Comparison of ENCODE assay signal across 23 cellular contexts in genomic region chr11:624705-625635, GRCh38. TPM values are rescaled to one million over a fixed set of nuclear protein-coding genes. Genes with fewer than 3 reads are reported as not detected.
DNase-seq lines count a peak whose midpoint lies in the region; ATAC-seq, FAIRE-seq and TF ChIP-seq lines count a peak whose summit lies in the region.
"Had no signal": no experiment of that assay in that cellular context is flagged by ENCODE, and none has a peak within 500 bp of the region (broad histone marks: within the 10 kb centered on the region; RNA-seq: fewer than 3 reads in every experiment).

TSS of gene CDHR5 (minus strand) at chr11:624955. CDS start at chr11:624902, 53 bp downstream.

- CTCF ChIA-PET in activated naive CD4-positive, alpha-beta T cell treated with anti-CD3 and anti-CD28 coated beads, Interleukin-2, amount 10 ng/mL, durations not matched to agents 7 days and 5 days (lab: Charles Lee), result no interaction called here

- ATAC-seq in RWPE2 (ENCODE audit: low read depth), result peak; percentile 14; the same call in 1 of the 3 replicates
- ATAC-seq: T-cell had no signal

- no peaks in the 10 kb centered on the region for H3K4me1 ChIP-seq in RWPE2 (ENCODE audit: insufficient read depth, poor library complexity, severe bottlenecking)
- peaks cover 4 to 21% (median 9%) of the 10 kb centered on the region in 4 donors for H3K4me1 ChIP-seq in liver (ENCODE audit: control insufficient read depth in 4 of 4, insufficient read depth in 4 of 4, low read length in 3 of 4)
- H3K4me1 ChIP-seq in small intestine (ENCODE audit: control insufficient read depth in 2 of 2, insufficient read depth in 1 of 2, low read depth in 1 of 2, low read length in 1 of 2), result no peaks in the 10 kb centered on the region
- H3K4me1 ChIP-seq in BE2C, result no peaks in the 10 kb centered on the region

- H3K9ac ChIP-seq in liver (ENCODE audit: low read depth in 1 of 2, low read length in 2 of 2), result no peak within 1 kb of the TSS

- peak in 1 of 2 donors; percentile 26 for TF ChIP-seq RAD21 in liver (IDR thresholded peaks at IDR 0.05)

- H3K4me3 Mint-ChIP-seq in activated naive CD4-positive, alpha-beta T cell treated with anti-CD3 and anti-CD28 coated beads, Interleukin-2, amount 10 ng/mL, durations not matched to agents 7 days and 5 days, result no peak within 1 kb of the TSS
- H3K4me3 Mint-ChIP-seq: T-cell had no signal

- H3K27me3 ChIP-seq in RWPE2 (ENCODE audit: insufficient read depth, poor library complexity, severe bottlenecking), result no peaks in the 10 kb centered on the region
- H3K27me3 ChIP-seq in liver (ENCODE audit: control insufficient read depth in 4 of 4, insufficient read depth in 4 of 4, low read length in 3 of 4), result no peaks in the 10 kb centered on the region
- no peaks in the 10 kb centered on the region for H3K27me3 ChIP-seq in small intestine (ENCODE audit: control insufficient read depth in 2 of 2, insufficient read depth in 2 of 2, low read length in 2 of 2)
- no peaks in the 10 kb centered on the region for H3K27me3 ChIP-seq in BE2C
- H3K27me3 ChIP-seq: MG63 had no signal

- H3K27ac ChIP-seq in RWPE2 (ENCODE audit: poor library complexity, severe bottlenecking), result no peak within 1 kb of the TSS
- H3K27ac ChIP-seq in liver (ENCODE audit: low read depth in 1 of 2, low read length in 2 of 2), result peak within 1 kb of the TSS; percentile 35 to 54
- peak within 1 kb of the TSS; percentile 94 to 97 for H3K27ac ChIP-seq in small intestine (ENCODE audit: low read depth in 1 of 2, low read length in 1 of 2)
- H3K27ac ChIP-seq: C4-2B, epithelial cell of prostate had no signal

- H3K36me3 ChIP-seq in RWPE2 (ENCODE audit: low read depth) (no peaks in the 10 kb centered on the region), liver (ENCODE audit: control insufficient read depth in 4 of 4, insufficient read depth in 3 of 4, low read depth in 1 of 4, low read length in 3 of 4) (peaks cover 0 to 2% (median under 1%) of the 10 kb centered on the region in 4 donors), small intestine (ENCODE audit: control insufficient read depth in 2 of 2, insufficient read depth in 2 of 2, low read length in 2 of 2) (peaks cover 0 to 6% of the 10 kb centered on the region in 2 donors), BE2C (no peaks in the 10 kb centered on the region)

- peaks cover 4% of the 10 kb centered on the region for H3K36me3 Mint-ChIP-seq in activated naive CD4-positive, alpha-beta T cell treated with anti-CD3 and anti-CD28 coated beads, Interleukin-2, amount 10 ng/mL, durations not matched to agents 7 days and 5 days
- H3K36me3 Mint-ChIP-seq: T-cell had no signal

- TF ChIP-seq CTCF in RWPE2 (IDR thresholded peaks at IDR 0.05; ENCODE audit: poor library complexity, severe bottlenecking) (no peak), liver (IDR thresholded peaks at IDR 0.05; ENCODE audit: low read depth, low read length, missing input control) (no peak), BE2C (IDR thresholded peaks at IDR 0.05; ENCODE audit: low read depth, low read length) (no peak)

- peaks cover 20% of the 10 kb centered on the region for H3K4me1 Mint-ChIP-seq in activated naive CD4-positive, alpha-beta T cell treated with anti-CD3 and anti-CD28 coated beads, Interleukin-2, amount 10 ng/mL, durations not matched to agents 7 days and 5 days

- H3K27ac Mint-ChIP-seq in activated naive CD4-positive, alpha-beta T cell treated with anti-CD3 and anti-CD28 coated beads, Interleukin-2, amount 10 ng/mL, durations not matched to agents 7 days and 5 days, result peak within 1 kb of the TSS; percentile 14
- H3K27ac Mint-ChIP-seq: T-cell had no signal

- no peaks in the 10 kb centered on the region for H3K9me3 ChIP-seq in RWPE2 (ENCODE audit: severe bottlenecking)
- no peaks in the 10 kb centered on the region for H3K9me3 ChIP-seq in liver (ENCODE audit: control insufficient read depth in 4 of 4, low read length in 3 of 4)
- no peaks in the 10 kb centered on the region for H3K9me3 ChIP-seq in small intestine (ENCODE audit: control insufficient read depth, low read depth)
- H3K9me3 ChIP-seq in BE2C, result no peaks in the 10 kb centered on the region
- H3K9me3 ChIP-seq: MG63 had no signal

- WGBS in liver, result 33% methylated on average over 33 of the region's 33 CpGs
- WGBS in small intestine, 3 donors, result 15 to 61% (median 35%) methylated on average over 28 to 33 of the region's 33 CpGs

- no peak within 1 kb of the TSS for H3K4me3 ChIP-seq in RWPE2 (ENCODE audit: severe bottlenecking)
- peak within 1 kb of the TSS in 2 of 3 donors; percentile 54 to 59 for H3K4me3 ChIP-seq in liver (ENCODE audit: low read depth in 1 of 3, low read length in 3 of 3)
- H3K4me3 ChIP-seq in small intestine (ENCODE audit: low read depth in 1 of 2, low read length in 2 of 2), result peak within 1 kb of the TSS; percentile 17 to 81
- no peak within 1 kb of the TSS for H3K4me3 ChIP-seq in BE2C (ENCODE audit: low read depth, low read length)
- H3K4me3 ChIP-seq: MG63, smooth muscle cell had no signal

- FAIRE-seq in small intestine (lab: Jason Lieb, UNC), result no peak

- DNase-seq in activated naive CD4-positive, alpha-beta T cell treated with anti-CD3 and anti-CD28 coated beads, Interleukin-2, amount 10 ng/mL, durations not matched to agents 7 days and 5 days, result no peak
- DNase-seq in activated naive CD4-positive, alpha-beta T cell treated with Interleukin-2 at 50 U/mL for 16 hours, result no peak
- DNase-seq in RWPE2 (ENCODE audit: low spot score) (peak; percentile 58), small intestine (peak; percentile 97), BE2C (no peak), NCI-H82 (lab: John Stamatoyannopoulos, UW) (no peak)
- no peak for DNase-seq in stimulated activated CD4-positive, alpha-beta T cell treated with anti-CD3 and anti-CD28 coated beads, Interleukin-1b, Interleukin-23, amount 100 ng/mL, for 48 hours
- DNase-seq: activated CD4-positive, alpha-beta T cell treated with anti-CD3 and anti-CD28 coated beads, Interleukin-2, amount 50 U/mL, for 48 hours; activated T-cell treated with anti-CD3 and anti-CD28 coated beads, Interleukin-2, amount 50 U/mL, for 1 hour; foreskin melanocyte; NCI-H1694 treated with DMSO at 0.1 percent for 48 hours; NCI-H446; SHP77; T-cell had no signal

- H3K27me3 Mint-ChIP-seq in activated naive CD4-positive, alpha-beta T cell treated with anti-CD3 and anti-CD28 coated beads, Interleukin-2, amount 10 ng/mL, durations not matched to agents 7 days and 5 days, result peaks cover 50% of the 10 kb centered on the region

- H3K9me3 Mint-ChIP-seq in activated naive CD4-positive, alpha-beta T cell treated with anti-CD3 and anti-CD28 coated beads, Interleukin-2, amount 10 ng/mL, durations not matched to agents 7 days and 5 days, result no peaks in the 10 kb centered on the region
- H3K9me3 Mint-ChIP-seq: activated naive CD4-positive, alpha-beta T cell treated with anti-CD3 and anti-CD28 coated beads, Interleukin-2, amount 50 U/mL, for 72 hours; T-cell had no signal

TF ChIP-seq in liver, 16 proteins besides CTCF, POLR2A, EP300 and RAD21 (continues in another document):
- no peak for TF ChIP-seq ATF3 (IDR thresholded peaks at IDR 0.05)
- TF ChIP-seq REST (IDR thresholded peaks at IDR 0.05), result no peak
- peak; percentile 38 for TF ChIP-seq SP1 (IDR thresholded peaks at IDR 0.05)
- no peak for TF ChIP-seq TAF1 (conservative IDR thresholded peaks at IDR 0.05)
- TF ChIP-seq FOXA2 (IDR thresholded peaks at IDR 0.05), result no peak
- TF ChIP-seq JUND (IDR thresholded peaks at IDR 0.05), result no peak
- peak; percentile 55 to 71 for TF ChIP-seq HNF4A (conservative IDR thresholded peaks at IDR 0.05)
- no peak for TF ChIP-seq EGR1 (IDR thresholded peaks at IDR 0.05; ENCODE audit: low read depth in 2 of 2)
- peak; percentile 11 to 21 for TF ChIP-seq RXRA (IDR thresholded peaks at IDR 0.05)
- no peak for TF ChIP-seq YY1 (IDR thresholded peaks at IDR 0.05)
- TF ChIP-seq HNF4G (IDR thresholded peaks at IDR 0.05), result no peak

RNA-seq across cellular contexts. Expression of gene CDHR5, which starts in this region (rescaled TPM):
- 10 to 100 TPM; 34.8 to 79.7 TPM for total RNA-seq in liver
- polyA plus RNA-seq in liver (10 to 100 TPM; 29.4 to 86.2 TPM), small intestine (100 to 1,000 TPM; 112 to 941 (median 931) TPM)
- polyA plus RNA-seq in BE2C (2012; ENCODE audit: insufficient read depth, insufficient read length, low read depth), result 0.37 TPM
- total RNA-seq: A172; activated naive CD4-positive, alpha-beta T cell treated with anti-CD3 and anti-CD28 coated beads, Interleukin-2, amount 50 U/mL, for 72 hours; myocyte; smooth muscle cell; temporal lobe had no signal
- polyA plus RNA-seq: smooth muscle cell had no signal

Comparison
In these comparisons a context has a peak if more than half of its experiments do, and no peak if none do; other contexts are left out.
1. DNase-seq: peak in RWPE2 (single experiment) and small intestine (single experiment); none in activated naive CD4-positive, alpha-beta T cell treated with anti-CD3 and anti-CD28 coated beads, Interleukin-2, amount 10 ng/mL, durations not matched to agents 7 days and 5 days (single experiment), activated naive CD4-positive, alpha-beta T cell treated with Interleukin-2 at 50 U/mL for 16 hours (single experiment), stimulated activated CD4-positive, alpha-beta T cell treated with anti-CD3 and anti-CD28 coated beads, Interleukin-1b, Interleukin-23, amount 100 ng/mL, for 48 hours (single experiment), BE2C (single experiment) and NCI-H82 (single experiment).
2. H3K4me3 ChIP-seq: peak in liver (2 of 3) and small intestine (2 of 2); none in RWPE2 (single experiment) and BE2C (single experiment).